In the genomic region with DNA sequence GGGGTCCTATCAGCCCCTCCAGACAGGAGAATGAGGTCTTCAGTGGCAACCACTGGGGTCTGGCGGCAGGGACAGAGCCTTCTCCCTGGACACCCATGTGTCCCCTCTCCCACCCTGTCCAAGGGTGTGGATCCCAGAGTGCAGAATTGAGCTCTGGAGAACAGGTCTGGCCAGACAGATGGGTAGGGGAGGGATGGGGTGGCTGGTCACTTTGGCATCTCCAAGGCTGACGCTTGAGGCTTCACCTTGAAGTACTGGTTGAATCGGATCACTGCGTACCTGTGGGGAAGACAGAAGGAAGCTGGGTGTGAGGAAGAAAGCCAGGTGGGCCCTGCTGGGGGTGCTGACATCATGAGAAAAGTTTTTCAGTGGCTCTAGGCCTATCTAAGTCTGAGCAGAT, we compare ENCODE assay signal across 1 cellular context.
TF ChIP-seq lines count a peak whose summit lies in the region.

No MANE protein-coding gene starts in this region.

TF ChIP-seq in IMR-90, 13 proteins besides CTCF, POLR2A, EP300 and RAD21:
- no peak for TF ChIP-seq BHLHE40 (IDR thresholded peaks at IDR 0.05; ENCODE audit: low read depth, low read length)
- no peak for TF ChIP-seq RCOR1 (IDR thresholded peaks at IDR 0.05; ENCODE audit: insufficient replicate concordance, low read length)
- TF ChIP-seq, protein P1, sequence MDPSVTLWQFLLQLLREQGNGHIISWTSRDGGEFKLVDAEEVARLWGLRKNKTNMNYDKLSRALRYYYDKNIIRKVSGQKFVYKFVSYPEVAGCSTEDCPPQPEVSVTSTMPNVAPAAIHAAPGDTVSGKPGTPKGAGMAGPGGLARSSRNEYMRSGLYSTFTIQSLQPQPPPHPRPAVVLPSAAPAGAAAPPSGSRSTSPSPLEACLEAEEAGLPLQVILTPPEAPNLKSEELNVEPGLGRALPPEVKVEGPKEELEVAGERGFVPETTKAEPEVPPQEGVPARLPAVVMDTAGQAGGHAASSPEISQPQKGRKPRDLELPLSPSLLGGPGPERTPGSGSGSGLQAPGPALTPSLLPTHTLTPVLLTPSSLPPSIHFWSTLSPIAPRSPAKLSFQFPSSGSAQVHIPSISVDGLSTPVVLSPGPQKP (IDR thresholded peaks at IDR 0.05; ENCODE audit: borderline replicate concordance, low read depth, low read length): no peak
- TF ChIP-seq CEBPB (IDR thresholded peaks at IDR 0.05; ENCODE audit: low read depth, low read length): no peak
- no peak for TF ChIP-seq SMC3 (IDR thresholded peaks at IDR 0.05; ENCODE audit: low read depth, low read length)
- no peak for TF ChIP-seq RFX5 (IDR thresholded peaks at IDR 0.05; ENCODE audit: low read depth, low read length)
- TF ChIP-seq NFE2L2 (IDR thresholded peaks at IDR 0.05; ENCODE audit: low read depth, low read length): no peak
- TF ChIP-seq CHD1 (IDR thresholded peaks at IDR 0.05; ENCODE audit: low read depth, low read length): no peak
- TF ChIP-seq MAFK (IDR thresholded peaks at IDR 0.05; ENCODE audit: low read depth, low read length): no peak
- TF ChIP-seq MXI1 (IDR thresholded peaks at IDR 0.05; ENCODE audit: borderline replicate concordance, low read depth, low read length): no peak
- TF ChIP-seq MAZ (IDR thresholded peaks at IDR 0.05; ENCODE audit: borderline replicate concordance, low read depth, low read length): no peak
- TF ChIP-seq, protein P2, sequence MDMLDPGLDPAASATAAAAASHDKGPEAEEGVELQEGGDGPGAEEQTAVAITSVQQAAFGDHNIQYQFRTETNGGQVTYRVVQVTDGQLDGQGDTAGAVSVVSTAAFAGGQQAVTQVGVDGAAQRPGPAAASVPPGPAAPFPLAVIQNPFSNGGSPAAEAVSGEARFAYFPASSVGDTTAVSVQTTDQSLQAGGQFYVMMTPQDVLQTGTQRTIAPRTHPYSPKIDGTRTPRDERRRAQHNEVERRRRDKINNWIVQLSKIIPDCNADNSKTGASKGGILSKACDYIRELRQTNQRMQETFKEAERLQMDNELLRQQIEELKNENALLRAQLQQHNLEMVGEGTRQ (IDR thresholded peaks at IDR 0.05; ENCODE audit: low read depth, low read length): no peak
- no peak for TF ChIP-seq FOS (IDR thresholded peaks at IDR 0.05; ENCODE audit: low read depth, low read length)
